Comparison of ENCODE assay signal across 40 cellular contexts in genomic region chr1:96752394-96752793, GRCh38.
"Had no signal": no experiment of that assay in that cellular context is flagged by ENCODE, and none has a peak within 500 bp of the region (broad histone marks: within the 10 kb centered on the region; RNA-seq: fewer than 3 reads in every experiment).

No MANE protein-coding gene starts in this region.

- ATAC-seq: activated CD4-positive, alpha-beta T cell treated with anti-CD3 and anti-CD28 coated beads for 36 hours; activated CD4-positive, CD25-positive, alpha-beta regulatory T cell treated with anti-CD3 and anti-CD28 coated beads, Interleukin-2, amount 50 U/mL, for 24 hours; activated CD8-positive, alpha-beta memory T cell treated with anti-CD3 and anti-CD28 coated beads, Interleukin-2, amount 10 ng/mL, durations not matched to agents 7 days and 5 days; activated CD8-positive, alpha-beta T cell treated with anti-CD3 and anti-CD28 coated beads, Interleukin-2, amount 10 ng/mL, durations not matched to agents 7 days and 5 days; body of pancreas; WTC11 had no signal

- H3K9me3 Mint-ChIP-seq: activated CD4-positive, alpha-beta memory T cell treated with anti-CD3 and anti-CD28 coated beads, Interleukin-2, amount 10 ng/mL, durations not matched to agents 7 days and 5 days; activated naive CD4-positive, alpha-beta T cell treated with anti-CD3 and anti-CD28 coated beads, Interleukin-2, amount 10 ng/mL, durations not matched to agents 7 days and 5 days; activated naive CD4-positive, alpha-beta T cell treated with anti-CD3 and anti-CD28 coated beads, Interleukin-2, amount 50 U/mL, for 24 hours; activated naive CD8-positive, alpha-beta T cell treated with anti-CD3 and anti-CD28 coated beads for 36 hours; activated T-cell treated with anti-CD3 and anti-CD28 coated beads, Interleukin-2, amount 50 U/mL, for 24 hours; central memory CD8-positive, alpha-beta T cell; T-helper 2 cell treated with Interferon-gamma antibody and Interleukin-4, amounts not matched to agents 5 μg/mL and 100 μg/mL, for 36 hours had no signal

- H3K9me3 ChIP-seq: ascending aorta, body of pancreas had no signal

- H3K36me3 ChIP-seq: brain microvascular endothelial cell had no signal

- DNase-seq: activated CD4-positive, alpha-beta memory T cell treated with anti-CD3 and anti-CD28 coated beads, Interleukin-2, amount 10 ng/mL, durations not matched to agents 7 days and 5 days; activated CD4-positive, alpha-beta T cell treated with anti-CD3 and anti-CD28 coated beads for 1 hour; activated CD4-positive, alpha-beta T cell treated with anti-CD3 and anti-CD28 coated beads for 36 hours; activated CD4-positive, alpha-beta T cell treated with anti-CD3 and anti-CD28 coated beads for 48 hours; activated CD4-positive, alpha-beta T cell treated with anti-CD3 and anti-CD28 coated beads, Interleukin-2, amount 10 ng/mL, durations not matched to agents 7 days and 5 days; activated CD4-positive, alpha-beta T cell treated with anti-CD3 and anti-CD28 coated beads, Interleukin-2, amount 50 U/mL, for 48 hours; activated CD4-positive, CD25-positive, alpha-beta regulatory T cell; activated CD8-positive, alpha-beta memory T cell treated with anti-CD3 and anti-CD28 coated beads for 24 hours; activated CD8-positive, alpha-beta memory T cell treated with anti-CD3 and anti-CD28 coated beads, Interleukin-2, amount 10 ng/mL, durations not matched to agents 7 days and 5 days; activated CD8-positive, alpha-beta memory T cell treated with anti-CD3 and anti-CD28 coated beads, Interleukin-2, amount 50 U/mL, for 48 hours; activated CD8-positive, alpha-beta T cell treated with anti-CD3 and anti-CD28 coated beads, Interleukin-2, amount 10 ng/mL, durations not matched to agents 7 days and 5 days; activated effector memory CD4-positive, alpha-beta T cell treated with Interleukin-2 at 50 U/mL for 16 hours; activated gamma-delta T cell; activated naive CD4-positive, alpha-beta T cell treated with anti-CD3 and anti-CD28 coated beads, Interleukin-2, amount 10 ng/mL, durations not matched to agents 7 days and 5 days; activated naive CD4-positive, alpha-beta T cell treated with Interleukin-2 at 50 U/mL for 16 hours; activated naive CD8-positive, alpha-beta T cell treated with anti-CD3 and anti-CD28 coated beads for 36 hours; activated T-cell treated with anti-CD3 and anti-CD28 coated beads, Interleukin-2, amount 50 U/mL, for 24 hours; activated T-cell treated with anti-CD3 and anti-CD28 coated beads, Interleukin-2, amount 50 U/mL, for 48 hours; amygdala; anterior cingulate cortex; body of pancreas; brain microvascular endothelial cell; caudate nucleus; cerebellar nuclear complex; SW 1271; T-helper 1 cell; T-helper 2 cell; T-helper 9 cell; WERI-Rb-1 had no signal

- H3K27me3 ChIP-seq: ascending aorta, body of pancreas, brain microvascular endothelial cell, cardiac muscle cell had no signal

- H3K4me1 ChIP-seq: ascending aorta had no signal

- H3K27ac Mint-ChIP-seq: activated CD4-positive, alpha-beta memory T cell treated with anti-CD3 and anti-CD28 coated beads, Interleukin-2, amount 10 ng/mL, durations not matched to agents 7 days and 5 days; activated CD4-positive, alpha-beta T cell treated with anti-CD3 and anti-CD28 coated beads for 36 hours; activated CD4-positive, alpha-beta T cell treated with anti-CD3 and anti-CD28 coated beads, Interleukin-2, amount 10 ng/mL, durations not matched to agents 7 days and 5 days; activated CD8-positive, alpha-beta memory T cell treated with anti-CD3 and anti-CD28 coated beads, Interleukin-2, amount 10 ng/mL, durations not matched to agents 7 days and 5 days; activated CD8-positive, alpha-beta T cell treated with anti-CD3 and anti-CD28 coated beads, Interleukin-2, amount 10 ng/mL, durations not matched to agents 7 days and 5 days; activated naive CD4-positive, alpha-beta T cell treated with anti-CD3 and anti-CD28 coated beads, Interleukin-2, amount 10 ng/mL, durations not matched to agents 7 days and 5 days; activated naive CD4-positive, alpha-beta T cell treated with anti-CD3 and anti-CD28 coated beads, Interleukin-2, amount 50 U/mL, for 24 hours; activated naive CD8-positive, alpha-beta T cell treated with anti-CD3 and anti-CD28 coated beads for 36 hours; activated T-cell treated with anti-CD3 and anti-CD28 coated beads, Interleukin-2, amount 50 U/mL, for 24 hours; activated T-helper 2 cell treated with anti-CD3 and anti-CD28 coated beads, Interferon-gamma antibody, Interleukin-2, Interleukin-4, amounts not matched to agents 10 μg/mL and 5 μg/mL and 100 μg/mL, durations not matched to agents 14 hours and 24 hours and 36 hours; T-helper 1 cell treated with Interleukin-12 subunit alpha and Interleukin-12 subunit beta and Interleukin-4 antibody, amounts not matched to agents 30 μg/mL and 1 μg/mL, for 36 hours; T-helper 2 cell treated with Interferon-gamma antibody and Interleukin-4, amounts not matched to agents 5 μg/mL and 100 μg/mL, for 36 hours; WTC11 had no signal

- FAIRE-seq: bronchial epithelial cell, TTC549 had no signal

- H3K27ac ChIP-seq: ascending aorta, body of pancreas, brain microvascular endothelial cell, cardiac muscle cell, WERI-Rb-1 had no signal

- H3K4me3 Mint-ChIP-seq: activated CD4-positive, alpha-beta memory T cell treated with anti-CD3 and anti-CD28 coated beads, Interleukin-2, amount 10 ng/mL, durations not matched to agents 7 days and 5 days; activated CD4-positive, alpha-beta T cell treated with anti-CD3 and anti-CD28 coated beads for 36 hours; activated CD4-positive, alpha-beta T cell treated with anti-CD3 and anti-CD28 coated beads, Interleukin-2, amount 10 ng/mL, durations not matched to agents 7 days and 5 days; activated CD8-positive, alpha-beta memory T cell treated with anti-CD3 and anti-CD28 coated beads, Interleukin-2, amount 10 ng/mL, durations not matched to agents 7 days and 5 days; activated CD8-positive, alpha-beta T cell treated with anti-CD3 and anti-CD28 coated beads, Interleukin-2, amount 10 ng/mL, durations not matched to agents 7 days and 5 days; activated naive CD4-positive, alpha-beta T cell treated with anti-CD3 and anti-CD28 coated beads, Interleukin-2, amount 10 ng/mL, durations not matched to agents 7 days and 5 days; activated naive CD4-positive, alpha-beta T cell treated with anti-CD3 and anti-CD28 coated beads, Interleukin-2, amount 50 U/mL, for 24 hours; activated naive CD8-positive, alpha-beta T cell treated with anti-CD3 and anti-CD28 coated beads for 36 hours; activated T-cell treated with anti-CD3 and anti-CD28 coated beads, Interleukin-2, amount 50 U/mL, for 24 hours; central memory CD8-positive, alpha-beta T cell; T-helper 1 cell treated with Interleukin-12 subunit alpha and Interleukin-12 subunit beta and Interleukin-4 antibody, amounts not matched to agents 30 μg/mL and 1 μg/mL, for 36 hours; T-helper 2 cell treated with Interferon-gamma antibody and Interleukin-4, amounts not matched to agents 5 μg/mL and 100 μg/mL, for 36 hours; WTC11 had no signal

- H3K4me3 ChIP-seq: ascending aorta, body of pancreas, cardiac muscle cell had no signal

- H3K27me3 Mint-ChIP-seq: activated CD4-positive, alpha-beta memory T cell treated with anti-CD3 and anti-CD28 coated beads, Interleukin-2, amount 10 ng/mL, durations not matched to agents 7 days and 5 days; activated CD4-positive, alpha-beta T cell treated with anti-CD3 and anti-CD28 coated beads for 36 hours; activated CD4-positive, alpha-beta T cell treated with anti-CD3 and anti-CD28 coated beads, Interleukin-2, amount 10 ng/mL, durations not matched to agents 7 days and 5 days; activated CD8-positive, alpha-beta memory T cell treated with anti-CD3 and anti-CD28 coated beads, Interleukin-2, amount 10 ng/mL, durations not matched to agents 7 days and 5 days; activated naive CD4-positive, alpha-beta T cell treated with anti-CD3 and anti-CD28 coated beads, Interleukin-2, amount 10 ng/mL, durations not matched to agents 7 days and 5 days; activated naive CD4-positive, alpha-beta T cell treated with anti-CD3 and anti-CD28 coated beads, Interleukin-2, amount 50 U/mL, for 24 hours; activated naive CD8-positive, alpha-beta T cell treated with anti-CD3 and anti-CD28 coated beads for 36 hours; activated T-cell treated with anti-CD3 and anti-CD28 coated beads, Interleukin-2, amount 50 U/mL, for 24 hours; central memory CD8-positive, alpha-beta T cell had no signal

- H3K4me1 Mint-ChIP-seq: activated naive CD4-positive, alpha-beta T cell treated with anti-CD3 and anti-CD28 coated beads, Interleukin-2, amount 10 ng/mL, durations not matched to agents 7 days and 5 days had no signal
